Comparison of ENCODE assay signal across 9 cellular contexts in genomic region chrX:134718329-134719317, GRCh38.
DNase-seq lines count a peak whose midpoint lies in the region; ATAC-seq and TF ChIP-seq lines count a peak whose summit lies in the region.
"Had no signal": no experiment of that assay in that cellular context is flagged by ENCODE, and none has a peak within 500 bp of the region (broad histone marks: within the 10 kb centered on the region; RNA-seq: fewer than 3 reads in every experiment).

No MANE protein-coding gene starts in this region.

- H3K4me3 Mint-ChIP-seq in mesothelial cell of epicardium = no peak overlapping the region
- H3K4me3 Mint-ChIP-seq: activated B cell treated with CpG ODN at 0.5 μM for 24 hours had no signal

- peaks cover 40% of the 10 kb centered on the region for H3K9me3 Mint-ChIP-seq in mesothelial cell of epicardium
- H3K9me3 Mint-ChIP-seq: activated B cell treated with CpG ODN at 0.5 μM for 24 hours had no signal

- no peaks in the 10 kb centered on the region for H3K27me3 Mint-ChIP-seq in mesothelial cell of epicardium (ENCODE audit: low read depth)
- H3K27me3 Mint-ChIP-seq: activated B cell treated with CpG ODN at 0.5 μM for 24 hours had no signal

- H3K27ac Mint-ChIP-seq in mesothelial cell of epicardium = peak overlapping the region; percentile 61
- H3K27ac Mint-ChIP-seq: activated B cell treated with CpG ODN at 0.5 μM for 24 hours had no signal

- ATAC-seq in GM21717 (IDR thresholded peaks at IDR 0.05; ENCODE audit: unreplicated experiment) (peak; percentile 64), left lobe of liver (no peak)

- DNase-seq in EH (ENCODE audit: low read depth) (peak; percentile 98), NCI-H446 (lab: John Stamatoyannopoulos, UW) (peak; percentile 4 to 70), astrocyte of the spinal cord (ENCODE audit: low read depth, low spot score) (peak; percentile 86), mesothelial cell of epicardium (ENCODE audit: low spot score in 2 of 2, unreplicated experiment in 2 of 2) (no peak), left lobe of liver (ENCODE audit: low spot score) (no peak)
- DNase-seq in activated effector memory CD4-positive, alpha-beta T cell treated with anti-CD3 and anti-CD28 coated beads, Interleukin-2, amount 50 U/mL, for 16 hours = no peak
- no peak for DNase-seq in effector CD4-positive, alpha-beta T cell
- DNase-seq: activated B cell treated with CpG ODN at 0.5 μM for 24 hours had no signal

- TF ChIP-seq CTCF in astrocyte of the spinal cord (IDR thresholded peaks at IDR 0.05; ENCODE audit: low read depth, low read length) (peak; percentile 6), mesothelial cell of epicardium (IDR thresholded peaks at IDR 0.05; ENCODE audit: unreplicated experiment) (no peak)

- in situ Hi-C loops in astrocyte of the spinal cord (cut with HindIII; ENCODE audit: low sequenced_read_pairs) = no loop called here

- H3K4me3 ChIP-seq in astrocyte of the spinal cord (ENCODE audit: low read depth, low read length) = no peak overlapping the region

- peaks cover 22% of the 10 kb centered on the region for H3K4me1 Mint-ChIP-seq in mesothelial cell of epicardium

- peaks cover 5% of the 10 kb centered on the region for H3K36me3 Mint-ChIP-seq in mesothelial cell of epicardium

Comparison
In these comparisons a context has a peak if more than half of its experiments do, and no peak if none do; other contexts are left out.
1. DNase-seq: peak in EH (single experiment), NCI-H446 (2 of 2) and astrocyte of the spinal cord (single experiment); none in mesothelial cell of epicardium (0 of 2), activated effector memory CD4-positive, alpha-beta T cell treated with anti-CD3 and anti-CD28 coated beads, Interleukin-2, amount 50 U/mL, for 16 hours (single experiment), effector CD4-positive, alpha-beta T cell (single experiment) and left lobe of liver (single experiment).